ENCODE assay signal across 8 cellular contexts in the genomic region with DNA sequence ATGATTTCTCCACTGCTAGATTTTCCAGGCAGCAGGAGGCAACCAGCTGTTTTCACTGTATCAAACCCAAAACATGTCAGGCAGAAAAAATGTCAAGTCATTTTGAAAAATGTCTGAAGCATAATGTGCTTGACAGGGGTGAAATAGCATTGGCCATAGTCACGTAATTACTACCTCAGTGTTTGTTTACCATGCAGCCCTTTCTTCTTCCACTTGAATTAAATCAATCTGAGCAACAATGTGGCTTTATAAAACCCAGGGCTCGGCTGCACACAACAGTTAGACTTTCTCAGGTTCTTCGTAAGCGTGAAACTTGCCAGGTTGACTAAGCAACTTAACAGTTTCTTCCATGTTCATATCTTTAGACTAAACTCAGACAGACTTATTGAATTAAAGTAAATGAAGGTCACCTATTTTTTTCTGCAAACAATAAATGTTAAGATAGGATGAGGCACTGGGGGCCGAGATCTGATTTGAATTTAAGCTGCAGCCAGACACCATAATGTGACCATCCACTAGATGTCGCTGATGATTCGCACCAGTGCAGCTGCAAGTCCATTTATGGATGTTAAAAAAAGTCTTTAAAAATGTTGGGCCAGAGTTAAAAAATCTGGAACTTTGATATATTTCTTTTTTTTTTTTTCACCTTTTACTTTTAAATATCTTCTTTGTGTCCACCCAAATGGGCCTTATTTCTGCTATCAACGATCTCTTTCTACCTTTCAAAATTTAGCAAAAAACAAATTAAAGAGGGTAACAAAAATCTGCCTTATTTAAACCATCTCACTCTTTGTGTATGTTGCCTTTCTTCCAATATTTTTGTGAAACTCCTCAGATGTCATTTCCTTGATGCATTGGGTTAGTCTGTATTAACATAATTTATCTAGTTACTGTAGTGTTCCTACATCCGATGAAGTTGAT.
DNase-seq lines count a peak whose midpoint lies in the region; ATAC-seq and TF ChIP-seq lines count a peak whose summit lies in the region.

No MANE protein-coding gene starts in this region.

- no peaks in the 10 kb centered on the region for H3K36me3 Mint-ChIP-seq in effector memory CD8-positive, alpha-beta T cell (ENCODE audit: insufficient read depth)

- DNase-seq in G401 (ENCODE audit: low spot score) = peak; percentile 73
- DNase-seq in LNCaP clone FGC (ENCODE audit: low read depth) = peak; percentile 63
- DNase-seq in RPMI7951 (ENCODE audit: low read depth) = peak; percentile 67
- DNase-seq in cerebellum (ENCODE audit: low spot score) = peak; percentile 45
- DNase-seq in left colon = peak in 1 of 2 donors; percentile 37
- peak; percentile 7 to 25 (median 11) for DNase-seq in stimulated activated CD4-positive, alpha-beta T cell treated with anti-CD3 and anti-CD28 coated beads, TNF-alpha, amount 100 ng/mL, for 48 hours (ENCODE audit: low read depth in 3 of 3)
- DNase-seq in effector memory CD8-positive, alpha-beta T cell = no peak

- intact Hi-C loops in left colon (cut with DNase I, micrococcal nuclease) = no loop called here

- peaks cover 0 to 1% of the 10 kb centered on the region in 2 donors for H3K9me3 Mint-ChIP-seq in effector memory CD8-positive, alpha-beta T cell

- H3K27ac Mint-ChIP-seq in effector memory CD8-positive, alpha-beta T cell = peak overlapping the region in 1 of 2 donors; percentile 11

- TF ChIP-seq CTCF in 22Rv1 (IDR thresholded peaks at IDR 0.05) (peak; percentile 95), LNCaP clone FGC (IDR thresholded peaks at IDR 0.05; ENCODE audit: control insufficient read depth, extremely low read depth, insufficient read depth) (peak; percentile 88)

- H3K27ac ChIP-seq in 22Rv1 = no peak overlapping the region

- no peak overlapping the region for H3K4me3 Mint-ChIP-seq in effector memory CD8-positive, alpha-beta T cell

- ATAC-seq in left colon = peak; percentile 53
- ATAC-seq in effector memory CD8-positive, alpha-beta T cell (replicated peaks) = no peak

- in situ Hi-C loops in G401 (cut with HindIII; ENCODE audit: low sequenced_read_pairs) = no loop called here

- H3K27me3 Mint-ChIP-seq in effector memory CD8-positive, alpha-beta T cell = no peaks in the 10 kb centered on the region

- H3K4me1 Mint-ChIP-seq in effector memory CD8-positive, alpha-beta T cell (ENCODE audit: low read depth in 2 of 2) = no peaks in the 10 kb centered on the region

- H3K4me3 ChIP-seq in LNCaP clone FGC (ENCODE audit: low read depth, low read length) = no peak overlapping the region

Comparison
In these comparisons a context has a peak if more than half of its experiments do, and no peak if none do; other contexts are left out.
1. DNase-seq: peak in G401 (single experiment), LNCaP clone FGC (single experiment), RPMI7951 (single experiment), cerebellum (single experiment) and stimulated activated CD4-positive, alpha-beta T cell treated with anti-CD3 and anti-CD28 coated beads, TNF-alpha, amount 100 ng/mL, for 48 hours (3 of 3); none in effector memory CD8-positive, alpha-beta T cell (0 of 3).